9 cellular contexts compared by ENCODE assay signal in genomic region chr1:89069955-89070354, GRCh38. TPM values are rescaled to one million over a fixed set of nuclear protein-coding genes. Genes with fewer than 3 reads are reported as not detected.
DNase-seq lines count a peak whose midpoint lies in the region; ATAC-seq and TF ChIP-seq lines count a peak whose summit lies in the region.
"Had no signal": no experiment of that assay in that cellular context is flagged by ENCODE, and none has a peak within 500 bp of the region (broad histone marks: within the 10 kb centered on the region; RNA-seq: fewer than 3 reads in every experiment).

No MANE protein-coding gene starts in this region.

- H3K9me3 ChIP-seq in right cardiac atrium (ENCODE audit: control insufficient read depth, low read length) (no peaks in the 10 kb centered on the region), adrenal gland (replicated peaks in 1 of 3) (no peaks in the 10 kb centered on the region), mononuclear cell (ENCODE audit: low read depth, low read length) (no peaks in the 10 kb centered on the region), SJCRH30 (replicated peaks) (no peaks in the 10 kb centered on the region)

- H3K27me3 ChIP-seq in right cardiac atrium (ENCODE audit: control insufficient read depth, insufficient read depth) (no peaks in the 10 kb centered on the region), adrenal gland (no peaks in the 10 kb centered on the region), mononuclear cell (ENCODE audit: insufficient read depth, low read length) (no peaks in the 10 kb centered on the region), SJCRH30 (no peaks in the 10 kb centered on the region)

- H3K27ac ChIP-seq in right cardiac atrium (ENCODE audit: low read length) (no peak overlapping the region), adrenal gland (peak overlapping the region in 3 of 5 donors; percentile 26 to 50 (median 44)), urinary bladder (ENCODE audit: low read depth) (peak overlapping the region; percentile 23), SJCRH30 (no peak overlapping the region)

- H3K4me3 ChIP-seq in right cardiac atrium (ENCODE audit: low read length) (peak overlapping the region; percentile 90), adrenal gland (peak overlapping the region in 2 of 4 donors; percentile 26 to 49), mononuclear cell (ENCODE audit: low read length) (peak overlapping the region; percentile 31), urinary bladder (ENCODE audit: low read depth, low read length) (peak overlapping the region; percentile 17), SJCRH30 (no peak overlapping the region)

- TF ChIP-seq CTCF in adrenal gland (IDR thresholded peaks at IDR 0.05): no peak

- TF ChIP-seq POLR2A in adrenal gland (IDR thresholded peaks at IDR 0.05): no peak

- DNase-seq in right cardiac atrium (no peak), cardiac septum (ENCODE audit: low spot score) (no peak), adrenal gland (no peak), SJCRH30 (no peak), AG08396 (ENCODE audit: low spot score) (no peak)
- DNase-seq: DMS 273 treated with DMSO at 0.1 percent for 48 hours had no signal

- no peaks in the 10 kb centered on the region for H3K4me1 ChIP-seq in right cardiac atrium (ENCODE audit: control insufficient read depth, insufficient read depth, low read length)
- H3K4me1 ChIP-seq in adrenal gland (replicated peaks in 1 of 2): peaks cover 7% of the 10 kb centered on the region in 2 donors
- peaks cover 12% of the 10 kb centered on the region for H3K4me1 ChIP-seq in mononuclear cell (ENCODE audit: insufficient read depth, low read length)
- H3K4me1 ChIP-seq in urinary bladder (ENCODE audit: insufficient read depth): no peaks in the 10 kb centered on the region
- H3K4me1 ChIP-seq in SJCRH30: no peaks in the 10 kb centered on the region

- 28% methylated on average over 2 of the region's 2 CpGs for WGBS in right cardiac atrium
- WGBS in adrenal gland, 4 donors: 48 to 55% (median 51%) methylated on average over 2 of the region's 2 CpGs
- 57% methylated on average over 2 of the region's 2 CpGs for WGBS in urinary bladder

- intact Hi-C loops in right cardiac atrium (cut with DNase I): no loop called here
- intact Hi-C loops in cardiac septum (cut with DNase I): loop anchor here (5.0 kb wide), 1 partner anchor 52 kb away; no protein-coding TSS in a partner anchor
- intact Hi-C loops in adrenal gland (cut with DNase I): no loop called here

- ATAC-seq in right cardiac atrium (no peak), GM18907 (IDR thresholded peaks at IDR 0.05; ENCODE audit: unreplicated experiment) (no peak)

- H3K36me3 ChIP-seq in adrenal gland (replicated peaks in 1 of 2) (no peaks in the 10 kb centered on the region), urinary bladder (ENCODE audit: insufficient read depth) (no peaks in the 10 kb centered on the region), SJCRH30 (no peaks in the 10 kb centered on the region)

RNA-seq across cellular contexts. Expression of gene GBP1, which starts 4.9 kb away (rescaled TPM):
- total RNA-seq in right cardiac atrium (10 to 100 TPM in 2 of 4 donors, 1 to 10 TPM in 2; 6.4 to 11.6 (median 8.7) TPM), cardiac septum (6.2 TPM), adrenal gland (100 to 1,000 TPM in 1 of 8 donors, 10 to 100 TPM in 5, 1 to 10 TPM in 2; 7.8 to 107 (median 16.6) TPM), mononuclear cell (46.3 TPM), urinary bladder (68.6 TPM)
- polyA plus RNA-seq in right cardiac atrium (6.2 TPM), adrenal gland (10 to 100 TPM; 13.9 to 25.4 (median 20.4) TPM), urinary bladder (27.8 TPM)
- 0.15 and 0.30 TPM in 2 replicates for total RNA-seq in SJCRH30 (2014; rRNA removed; shearing (Covaris generic))

RNA-seq across cellular contexts. Expression of gene GBP3, which starts 47.3 kb away (rescaled TPM):
- 10 to 100 TPM in 1 of 4 donors, 1 to 10 TPM in 3; 7.4 to 10.3 (median 8.3) TPM for total RNA-seq in right cardiac atrium
- polyA plus RNA-seq in right cardiac atrium: 3.5 TPM
- 6.6 TPM for total RNA-seq in cardiac septum
- total RNA-seq in adrenal gland: 10 to 100 TPM; 14.8 to 54.4 (median 33.0) TPM
- 10 to 100 TPM in 2 of 3 donors, 1 to 10 TPM in 1; 4.1 to 27.0 (median 10.1) TPM for polyA plus RNA-seq in adrenal gland
- total RNA-seq in mononuclear cell: 29.1 TPM
- total RNA-seq in urinary bladder: 55.4 TPM
- 10.2 TPM for polyA plus RNA-seq in urinary bladder
- total RNA-seq in SJCRH30 (2014; rRNA removed; shearing (Covaris generic)): 0.12 and 0.53 TPM in 2 replicates

RNA-seq across cellular contexts. Expression of gene GBP2, which starts 56.0 kb away (rescaled TPM):
- total RNA-seq in right cardiac atrium: 10 to 100 TPM; 11.3 to 18.9 (median 14.0) TPM
- polyA plus RNA-seq in right cardiac atrium: 22.9 TPM
- 9.5 TPM for total RNA-seq in cardiac septum
- total RNA-seq in adrenal gland: 100 to 1,000 TPM in 7 of 8 donors, 10 to 100 TPM in 1; 59.3 to 257 (median 204) TPM
- polyA plus RNA-seq in adrenal gland: 100 to 1,000 TPM; 184 to 356 (median 313) TPM
- 161 TPM for total RNA-seq in mononuclear cell
- 49.8 TPM for total RNA-seq in urinary bladder
- 153 TPM for polyA plus RNA-seq in urinary bladder
- 0.47 and 0.51 TPM in 2 replicates for total RNA-seq in SJCRH30 (2014; rRNA removed; shearing (Covaris generic))

Comparison
In these comparisons a context has a peak if more than half of its experiments do, and no peak if none do; other contexts are left out.
1. H3K27ac ChIP-seq: peak in adrenal gland (3 of 5) and urinary bladder (single experiment); none in right cardiac atrium (single experiment) and SJCRH30 (single experiment).